In genomic region chr3:122307288-122307687, GRCh38 we compare ENCODE assay signal across 25 cellular contexts. TPM values are rescaled to one million over a fixed set of nuclear protein-coding genes. Genes with fewer than 3 reads are reported as not detected.
"Had no signal": no experiment of that assay in that cellular context is flagged by ENCODE, and none has a peak within 500 bp of the region (broad histone marks: within the 10 kb centered on the region; RNA-seq: fewer than 3 reads in every experiment).

No MANE protein-coding gene starts in this region.

- H3K36me3 ChIP-seq: esophagus muscularis mucosa, gastroesophageal sphincter, heart right ventricle, lower lobe of right lung, prostate gland, right atrium auricular region, tibial artery had no signal

- H3K27ac Mint-ChIP-seq: immature natural killer cell, natural killer cell had no signal

- H3K27ac ChIP-seq: coronary artery, esophagus muscularis mucosa, foreskin keratinocyte, gastroesophageal sphincter, heart right ventricle, lower lobe of right lung, prostate gland, right atrium auricular region, testis, tibial artery had no signal

- H3K4me1 Mint-ChIP-seq: immature natural killer cell, natural killer cell, neural crest cell had no signal

- H3K9me3 Mint-ChIP-seq: immature natural killer cell, natural killer cell, neural crest cell had no signal

- H3K4me3 ChIP-seq: coronary artery, esophagus muscularis mucosa, gastroesophageal sphincter, heart right ventricle, lower lobe of right lung, prostate gland, right atrium auricular region, testis, tibial artery had no signal

- H3K4me1 ChIP-seq: esophagus muscularis mucosa, gastroesophageal sphincter, heart right ventricle, lower lobe of right lung, prostate gland, right atrium auricular region, testis had no signal

- H3K9me3 ChIP-seq: esophagus muscularis mucosa, gastroesophageal sphincter, heart right ventricle, lower lobe of right lung, prostate gland, right atrium auricular region, testis, tibial artery had no signal

- H3K4me3 Mint-ChIP-seq: immature natural killer cell, natural killer cell, neural crest cell, type B pancreatic cell had no signal

- H3K36me3 Mint-ChIP-seq: immature natural killer cell, natural killer cell, type B pancreatic cell had no signal

- ATAC-seq: foreskin keratinocyte, gastroesophageal sphincter, heart right ventricle, left ventricle myocardium superior, natural killer cell, sciatic nerve had no signal

- FAIRE-seq: endothelial cell of umbilical vein had no signal

- DNase-seq: dermis blood vessel endothelial cell; effector memory CD4-positive, alpha-beta T cell; foreskin keratinocyte; heart right ventricle; hippocampal formation; immature natural killer cell; islet precursor cell; left ventricle myocardium superior; lower lobe of right lung; natural killer cell; stimulated activated CD4-positive, alpha-beta T cell treated with anti-CD3 and anti-CD28 coated beads, Interleukin-4, amount 100 ng/mL, for 4 hours; stimulated activated naive CD4-positive, alpha-beta T cell treated with Interleukin-2 at 50 U/mL for 16 hours; substantia nigra; testis; tibial artery had no signal

RNA-seq across cellular contexts. Expression of gene CSTA, which starts 17.8 kb away (rescaled TPM):
- total RNA-seq: dermis blood vessel endothelial cell, endothelial cell of umbilical vein, epithelial cell of proximal tubule, neural crest cell had no signal
- polyA plus RNA-seq: endothelial cell of umbilical vein had no signal
